Comparison of ENCODE assay signal across 20 cellular contexts in genomic region chr1:165816157-165816556, GRCh38. TPM values are rescaled to one million over a fixed set of nuclear protein-coding genes. Genes with fewer than 3 reads are reported as not detected.
DNase-seq lines count a peak whose midpoint lies in the region; ATAC-seq and TF ChIP-seq lines count a peak whose summit lies in the region.
"Had no signal": no experiment of that assay in that cellular context is flagged by ENCODE, and none has a peak within 500 bp of the region (broad histone marks: within the 10 kb centered on the region; RNA-seq: fewer than 3 reads in every experiment).

No MANE protein-coding gene starts in this region.

- no peak overlapping the region for H2BK120ac ChIP-seq in trophoblast cell (ENCODE audit: insufficient read depth, low read length, poor library complexity)

- TF ChIP-seq CTCF in right atrium auricular region (IDR thresholded peaks at IDR 0.05) (no peak), PC-9 (conservative IDR thresholded peaks at IDR 0.05) (no peak), endodermal cell (conservative IDR thresholded peaks at IDR 0.05) (peak; percentile 50)

- H3K27ac ChIP-seq in right atrium auricular region (no peak overlapping the region), PC-9 (no peak overlapping the region), endodermal cell (ENCODE audit: low read depth, low read length) (no peak overlapping the region), trophoblast cell (ENCODE audit: low read depth, low read length) (no peak overlapping the region)
- H3K27ac ChIP-seq: BLaER1 had no signal

- H4K12ac ChIP-seq in trophoblast cell (ENCODE audit: low read depth, low read length), result no peak overlapping the region

- H2AFZ ChIP-seq in PC-9 (0 out of 2 replicates have a peak overlapping the region, but pooled peaks have one; percentile 60), trophoblast cell (ENCODE audit: insufficient read depth, low read length, poor library complexity) (no peak overlapping the region)

- peaks cover 2% of the 10 kb centered on the region for H3K9me3 Mint-ChIP-seq in endodermal cell
- H3K9me3 Mint-ChIP-seq: CD4-positive, alpha-beta T cell had no signal

- POLR2A ChIA-PET in PC-9 (lab: Charles Lee; ENCODE audit: unreplicated experiment), result no interaction called here

- H3K27ac Mint-ChIP-seq in endodermal cell, result peak overlapping the region; percentile 62
- H3K27ac Mint-ChIP-seq: B cell; CD14-positive monocyte; CD4-positive, alpha-beta T cell; CD8-positive, alpha-beta memory T cell had no signal

- H3K4me1 ChIP-seq in right atrium auricular region (no peaks in the 10 kb centered on the region), PC-9 (replicated peaks; ENCODE audit: insufficient read depth) (no peaks in the 10 kb centered on the region), endodermal cell (ENCODE audit: control insufficient read depth, insufficient read depth, low read length) (peaks cover 7% of the 10 kb centered on the region), trophoblast cell (ENCODE audit: control insufficient read depth in 1 of 2, insufficient read depth in 2 of 2, low read length in 2 of 2) (peaks cover 4 to 8% of the 10 kb centered on the region in 2 experiments)
- H3K4me1 ChIP-seq: BLaER1 had no signal

- WGBS in endodermal cell (ENCODE audit: insufficient coverage in 1 of 2, insufficient read length in 1 of 2), 2 experiments, result 81 to 100% methylated on average over 1 to 3 of the region's 3 CpGs
- WGBS in trophoblast cell (ENCODE audit: extremely low coverage, insufficient coverage, insufficient read length), result no CpG with 5 or more reads among the region's 3 CpGs

- no peaks in the 10 kb centered on the region for H3K9me2 ChIP-seq in PC-9 (ENCODE audit: insufficient read depth)

- no peaks in the 10 kb centered on the region for H3K27me3 ChIP-seq in right atrium auricular region
- H3K27me3 ChIP-seq in PC-9 (ENCODE audit: insufficient read depth, low read depth), result no peaks in the 10 kb centered on the region
- no peaks in the 10 kb centered on the region for H3K27me3 ChIP-seq in endodermal cell (ENCODE audit: control insufficient read depth, insufficient read depth, low read length, poor library complexity, severe bottlenecking)
- H3K27me3 ChIP-seq in trophoblast cell (ENCODE audit: insufficient read depth, low read length), result no peaks in the 10 kb centered on the region
- H3K27me3 ChIP-seq: BLaER1 had no signal

- no peak overlapping the region for H2BK12ac ChIP-seq in trophoblast cell (ENCODE audit: low read length)

- DNase-seq in left cardiac atrium (no peak), right atrium auricular region (ENCODE audit: low spot score) (no peak), PC-9 (no peak), endodermal cell (no peak), trophoblast cell (no peak), activated gamma-delta T cell (lab: John Stamatoyannopoulos, UW) (no peak), AML-193 (lab: John Stamatoyannopoulos, UW) (no peak), SIG-M5 (lab: John Stamatoyannopoulos, UW) (no peak)
- DNase-seq: 8988T; Calu3; CD4-positive, alpha-beta T cell; CD8-positive, alpha-beta memory T cell; DMS53; DMS79 treated with DMSO at 0.1 percent for 48 hours; GF-D8; GOT3; H7 had no signal

- no peak overlapping the region for H2BK5ac ChIP-seq in trophoblast cell (ENCODE audit: low read depth, low read length, poor library complexity)

- no peaks in the 10 kb centered on the region for H3K27me3 Mint-ChIP-seq in endodermal cell (ENCODE audit: insufficient read depth)

- peak; percentile 17 to 23 for ATAC-seq in left cardiac atrium

- H4K20me1 ChIP-seq in PC-9 (ENCODE audit: insufficient read depth), result no peaks in the 10 kb centered on the region
- H4K20me1 ChIP-seq: BLaER1 had no signal

- no peak overlapping the region for H4K91ac ChIP-seq in trophoblast cell (ENCODE audit: low read depth, low read length)

- no TSS peak for BruUV-seq in PC-9 (replicated peaks; lab: Mats Ljungman, UMichigan)

- H3K4me2 ChIP-seq in PC-9 (no peak overlapping the region), trophoblast cell (ENCODE audit: low read length) (no peak overlapping the region)
- H3K4me2 ChIP-seq: BLaER1 had no signal

- no peaks in the 10 kb centered on the region for H3K79me2 ChIP-seq in PC-9 (ENCODE audit: low read depth)
- no peaks in the 10 kb centered on the region for H3K79me2 ChIP-seq in trophoblast cell (ENCODE audit: control insufficient read depth, insufficient read depth, low read length, poor library complexity)

- intact Hi-C loops in left cardiac atrium (cut with DNase I) (no loop called here), PC-9 (cut with micrococcal nuclease; ENCODE audit: unreplicated experiment) (no loop called here)

- no peak overlapping the region for H4K8ac ChIP-seq in trophoblast cell (ENCODE audit: low read depth, low read length)

- no peaks in the 10 kb centered on the region for H3K36me3 Mint-ChIP-seq in endodermal cell (ENCODE audit: low read depth)

- no peak overlapping the region for H3K23ac ChIP-seq in trophoblast cell (ENCODE audit: low read length)

- no peak overlapping the region for H3K4me3 Mint-ChIP-seq in endodermal cell
- H3K4me3 Mint-ChIP-seq: B cell; CD14-positive monocyte; CD4-positive, alpha-beta T cell; CD8-positive, alpha-beta memory T cell had no signal

- CTCF ChIA-PET in PC-9 (lab: Charles Lee), result no interaction called here

- H2AK5ac ChIP-seq in trophoblast cell (ENCODE audit: low read length), result peak overlapping the region; percentile 60

- no peaks in the 10 kb centered on the region for H3K79me1 ChIP-seq in trophoblast cell (ENCODE audit: low read length)

- no peak overlapping the region for H3K18ac ChIP-seq in trophoblast cell (ENCODE audit: low read length)

- H3F3A ChIP-seq in PC-9 (ENCODE audit: insufficient read depth, low read depth), result no peaks in the 10 kb centered on the region

- no peak overlapping the region for H3K14ac ChIP-seq in trophoblast cell (ENCODE audit: low read length)

- no peak overlapping the region for H3K4me3 ChIP-seq in right atrium auricular region
- no peak overlapping the region for H3K4me3 ChIP-seq in PC-9
- H3K4me3 ChIP-seq in endodermal cell (ENCODE audit: low read length), result no peak overlapping the region
- no peak overlapping the region for H3K4me3 ChIP-seq in trophoblast cell (ENCODE audit: low read depth, low read length)
- H3K4me3 ChIP-seq: BLaER1 had no signal

- H3K4me1 Mint-ChIP-seq in endodermal cell, result peaks cover 27% of the 10 kb centered on the region
- H3K4me1 Mint-ChIP-seq: B cell; CD14-positive monocyte; CD8-positive, alpha-beta memory T cell had no signal

- H3K9ac ChIP-seq in endodermal cell (ENCODE audit: extremely low read depth, low read length, poor library complexity, severe bottlenecking) (no peak overlapping the region), trophoblast cell (ENCODE audit: low read length) (no peak overlapping the region)
- H3K9ac ChIP-seq: BLaER1 had no signal

- no peak overlapping the region for H3K4ac ChIP-seq in trophoblast cell (ENCODE audit: low read depth, low read length)

- H3K9me3 ChIP-seq in right atrium auricular region (no peaks in the 10 kb centered on the region), PC-9 (ENCODE audit: insufficient read depth, low read depth) (no peaks in the 10 kb centered on the region), endodermal cell (ENCODE audit: control insufficient read depth, low read length) (no peaks in the 10 kb centered on the region), trophoblast cell (ENCODE audit: insufficient read depth, low read depth, low read length) (no peaks in the 10 kb centered on the region)
- H3K9me3 ChIP-seq: BLaER1 had no signal

- H3K36me3 ChIP-seq in right atrium auricular region, result no peaks in the 10 kb centered on the region
- H3K36me3 ChIP-seq in PC-9 (ENCODE audit: low read depth), result no peaks in the 10 kb centered on the region
- H3K36me3 ChIP-seq in endodermal cell (ENCODE audit: control insufficient read depth, insufficient read depth, low read length), result no peaks in the 10 kb centered on the region
- H3K36me3 ChIP-seq in trophoblast cell (ENCODE audit: control insufficient read depth in 1 of 2, insufficient read depth in 2 of 2, low read length in 2 of 2), result no peaks in the 10 kb centered on the region
- H3K36me3 ChIP-seq: BLaER1 had no signal

RNA-seq across cellular contexts. Expression of gene UCK2, which starts 11.3 kb away (rescaled TPM):
- 10 to 100 TPM in 1 of 2 donors, 1 to 10 TPM in 1; 8.0 to 18.2 TPM for total RNA-seq in left cardiac atrium
- 10 to 100 TPM in 1 of 2 donors, 1 to 10 TPM in 1; 8.8 to 19.3 TPM for total RNA-seq in right atrium auricular region
- 54.8 and 59.9 TPM in 2 replicates for total RNA-seq in PC-9 (2021)
- total RNA-seq in endodermal cell, result 10 to 100 TPM; 65.8 to 73.6 TPM
- polyA plus RNA-seq in endodermal cell (2013, experiment 1 of 2), result 56.3 TPM
- polyA plus RNA-seq in endodermal cell (2013, experiment 2 of 2), result 54.6 TPM
- polyA plus RNA-seq in trophoblast cell (2013), result 77.1 and 81.6 TPM in 2 replicates

RNA-seq across cellular contexts. Expression of gene TMCO1, which starts 47.5 kb away (rescaled TPM):
- 10 to 100 TPM; 61.9 to 63.5 TPM for total RNA-seq in left cardiac atrium
- 10 to 100 TPM; 48.0 to 54.3 TPM for total RNA-seq in right atrium auricular region
- 64.1 and 65.6 TPM in 2 replicates for total RNA-seq in PC-9 (2021)
- total RNA-seq in endodermal cell, result 10 to 100 TPM; 76.2 to 79.6 TPM
- 87.7 TPM for polyA plus RNA-seq in endodermal cell (2013, experiment 1 of 2)
- polyA plus RNA-seq in endodermal cell (2013, experiment 2 of 2), result 81.1 TPM
- 188 and 204 TPM in 2 replicates for polyA plus RNA-seq in trophoblast cell (2013)
